ENCODE assay signal across 2 cellular contexts in genomic region chr17:29617125-29617480, GRCh38.
A peak's percentile ranks its signal among the peaks of the same experiment; 100 is the strongest.
TF ChIP-seq lines count a peak whose summit lies in the region.

No MANE protein-coding gene starts in this region.

TF ChIP-seq in HCT116, 20 proteins besides CTCF, POLR2A, EP300 and RAD21:
- TF ChIP-seq YY1 (IDR thresholded peaks at IDR 0.05; ENCODE audit: extremely low read depth, insufficient replicate concordance, low read depth, low read length) (peak; percentile 33), POLR2AphosphoS5 (IDR thresholded peaks at IDR 0.05; ENCODE audit: low read depth, low read length) (0 out of 2 replicates have a peak, but pooled peaks have one; percentile 17), ZFX (IDR thresholded peaks at IDR 0.05) (no peak), CBX3 (IDR thresholded peaks at IDR 0.05; ENCODE audit: low read depth) (peak; percentile 31; the same call in 1 of the 2 replicates), MAX (IDR thresholded peaks at IDR 0.05) (peak; percentile 65; the same call in 1 of the 2 replicates)

TF ChIP-seq in HepG2, 621 proteins besides CTCF, POLR2A, EP300 and RAD21 (continues in another document):
- TF ChIP-seq ZSCAN5A (CRISPR knock-in tag; IDR thresholded peaks at IDR 0.05; ENCODE audit: borderline replicate concordance) (no peak), KDM6A (CRISPR knock-in tag; IDR thresholded peaks at IDR 0.05; ENCODE audit: low read depth) (no peak), ZNF503 (CRISPR knock-in tag; IDR thresholded peaks at IDR 0.05) (no peak), SMARCE1 (IDR thresholded peaks at IDR 0.05; ENCODE audit: borderline replicate concordance) (no peak), ZNF709 (CRISPR knock-in tag; IDR thresholded peaks at IDR 0.05) (peak; percentile 42; the same call in 1 of the 2 replicates), FOXA3 (CRISPR knock-in tag; IDR thresholded peaks at IDR 0.05) (no peak), MLX (CRISPR knock-in tag; IDR thresholded peaks at IDR 0.05) (no peak), EEA1 (CRISPR knock-in tag; IDR thresholded peaks at IDR 0.05; ENCODE audit: borderline replicate concordance) (no peak), RELA (CRISPR knock-in tag; IDR thresholded peaks at IDR 0.05) (no peak), LBX2 (CRISPR knock-in tag; IDR thresholded peaks at IDR 0.05; ENCODE audit: borderline replicate concordance) (no peak), ZNF383 (CRISPR knock-in tag; IDR thresholded peaks at IDR 0.05; ENCODE audit: borderline replicate concordance) (no peak), ZNF136 (CRISPR knock-in tag; IDR thresholded peaks at IDR 0.05; ENCODE audit: low read depth) (no peak), SNAI1 (CRISPR knock-in tag; IDR thresholded peaks at IDR 0.05; ENCODE audit: borderline replicate concordance) (no peak), SP5 (CRISPR knock-in tag; IDR thresholded peaks at IDR 0.05; ENCODE audit: borderline replicate concordance, low read depth) (0 out of 2 replicates have a peak, but pooled peaks have one; percentile 11), FIP1L1 (IDR thresholded peaks at IDR 0.05; ENCODE audit: borderline replicate concordance, insufficient read depth, low read depth, low read length) (0 out of 2 replicates have a peak, but pooled peaks have one; percentile 77), ZNF275 (CRISPR knock-in tag; IDR thresholded peaks at IDR 0.05; ENCODE audit: borderline replicate concordance) (0 out of 2 replicates have a peak, but pooled peaks have one; percentile 31), YY1 (IDR thresholded peaks at IDR 0.05; ENCODE audit: insufficient read depth, insufficient replicate concordance, low read depth, low read length) (peak; percentile 15), MYC (CRISPR knock-in tag; IDR thresholded peaks at IDR 0.05; ENCODE audit: borderline replicate concordance) (peak; percentile 50; the same call in 1 of the 2 replicates), MEF2D (CRISPR knock-in tag; IDR thresholded peaks at IDR 0.05) (0 out of 2 replicates have a peak, but pooled peaks have one; percentile 50), ZNF776 (CRISPR knock-in tag; IDR thresholded peaks at IDR 0.05) (no peak), ARID4A (CRISPR knock-in tag; IDR thresholded peaks at IDR 0.05; ENCODE audit: borderline replicate concordance) (peak; percentile 40; the same call in 1 of the 2 replicates), MXI1 (IDR thresholded peaks at IDR 0.05; ENCODE audit: borderline replicate concordance, low read depth, low read length) (peak; percentile 64; the same call in 1 of the 3 replicates), NR2F6 (IDR thresholded peaks at IDR 0.05) (no peak), NR2F6 (CRISPR knock-in tag; IDR thresholded peaks at IDR 0.05) (no peak), IRF9 (CRISPR knock-in tag; IDR thresholded peaks at IDR 0.05; ENCODE audit: borderline replicate concordance) (no peak), ZNF777 (CRISPR knock-in tag; IDR thresholded peaks at IDR 0.05) (peak; percentile 36), PATZ1 (CRISPR knock-in tag; IDR thresholded peaks at IDR 0.05) (peak; percentile 76), ELF3 (CRISPR knock-in tag; IDR thresholded peaks at IDR 0.05) (no peak), ISX (CRISPR knock-in tag; conservative IDR thresholded peaks at IDR 0.05) (no peak), THYN1 (CRISPR knock-in tag; IDR thresholded peaks at IDR 0.05; ENCODE audit: borderline replicate concordance, low read depth) (no peak), CHD4 (IDR thresholded peaks at IDR 0.05; ENCODE audit: borderline replicate concordance, low read length) (no peak), HIC2 (CRISPR knock-in tag; IDR thresholded peaks at IDR 0.05; ENCODE audit: low read depth) (peak; percentile 58), MAFK (conservative IDR thresholded peaks at IDR 0.05 in 1 of 2, IDR thresholded peaks at IDR 0.05 in 1 of 2; ENCODE audit: low read length in 2 of 2) (no peak), ZNF615 (CRISPR knock-in tag; IDR thresholded peaks at IDR 0.05; ENCODE audit: borderline replicate concordance) (0 out of 2 replicates have a peak, but pooled peaks have one; percentile 38), ZNF768 (CRISPR knock-in tag; IDR thresholded peaks at IDR 0.05) (no peak; the same call in 1 of the 2 replicates), REXO4 (CRISPR knock-in tag; IDR thresholded peaks at IDR 0.05; ENCODE audit: borderline replicate concordance) (no peak), ZNF7 (CRISPR knock-in tag; IDR thresholded peaks at IDR 0.05) (no peak), ZNF382 (CRISPR knock-in tag; IDR thresholded peaks at IDR 0.05; ENCODE audit: borderline replicate concordance) (no peak), REPIN1 (CRISPR knock-in tag; IDR thresholded peaks at IDR 0.05; ENCODE audit: borderline replicate concordance, low read depth) (0 out of 2 replicates have a peak, but pooled peaks have one; percentile 43), ZFP62 (CRISPR knock-in tag; IDR thresholded peaks at IDR 0.05) (no peak), ZNF468 (CRISPR knock-in tag; IDR thresholded peaks at IDR 0.05) (no peak), KAT8 (CRISPR knock-in tag; IDR thresholded peaks at IDR 0.05) (peak; percentile 23; the same call in 1 of the 2 replicates)
